Comparison of ENCODE assay signal across 24 cellular contexts in the genomic region with DNA sequence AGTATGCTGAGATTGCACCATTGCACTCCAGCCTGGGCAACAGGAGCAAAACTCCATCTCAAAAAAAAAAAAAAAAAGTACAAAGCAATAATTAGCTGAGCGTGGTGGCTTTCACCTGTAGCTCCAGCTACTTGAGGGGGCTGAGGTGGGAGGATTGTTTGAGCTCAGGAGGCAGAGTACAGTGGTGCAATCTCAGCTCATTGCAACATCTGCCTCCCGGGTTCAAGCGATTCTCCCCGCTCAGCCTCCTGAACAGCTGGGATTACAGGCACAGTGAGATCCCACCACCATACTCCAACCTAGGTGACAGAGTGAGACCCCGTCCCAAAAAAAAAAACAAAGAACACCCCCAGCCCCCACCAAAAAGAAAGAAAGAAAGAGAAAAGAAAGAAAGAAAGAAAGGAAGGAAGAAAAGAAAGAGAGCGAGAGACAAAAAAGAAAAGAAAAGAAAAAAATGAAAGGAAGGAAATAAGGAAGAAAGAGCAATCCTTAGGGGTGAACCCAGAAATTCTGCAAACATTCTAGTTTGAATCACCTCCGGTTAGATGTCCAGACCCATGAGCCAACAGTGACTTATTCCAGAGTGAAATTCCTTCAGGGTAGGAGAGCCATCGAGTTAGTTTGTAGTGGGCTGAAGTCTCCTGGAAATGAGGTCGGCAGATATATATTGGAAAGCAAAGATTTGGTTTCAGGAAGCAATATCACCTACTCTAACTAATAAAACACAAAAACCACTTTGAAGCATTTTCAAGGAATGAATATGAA. TPM values are rescaled to one million over a fixed set of nuclear protein-coding genes. Genes with fewer than 3 reads are reported as not detected.
DNase-seq lines count a peak whose midpoint lies in the region; ATAC-seq, FAIRE-seq and TF ChIP-seq lines count a peak whose summit lies in the region.
"Had no signal": no experiment of that assay in that cellular context is flagged by ENCODE, and none has a peak within 500 bp of the region (broad histone marks: within the 10 kb centered on the region; RNA-seq: fewer than 3 reads in every experiment).

No MANE protein-coding gene starts in this region.

- H4K8ac ChIP-seq in IMR-90 (ENCODE audit: low read depth in 2 of 2, low read length in 2 of 2), result peak overlapping the region; percentile 38 to 79; a peak in 3 of 4 replicates

- peak overlapping the region; percentile 54; the same call in 1 of the 2 replicates for H2BK20ac ChIP-seq in IMR-90 (ENCODE audit: low read depth, low read length)

- dilution Hi-C loops in IMR-90 (cut with HindIII; ENCODE audit: low sequenced_read_pairs, unreplicated experiment), result no loop called here

- H4K91ac ChIP-seq in IMR-90 (ENCODE audit: insufficient read depth, low read depth, low read length), result no peak overlapping the region; the same call in 1 of the 2 replicates

- CTCF ChIA-PET in Caco-2 (lab: Charles Lee) (interaction anchor here (1.9 kb wide), 1 partner anchor 96 kb away, joined by 5 read pairs; no protein-coding TSS in a partner anchor), IMR-90 (lab: Yijun Ruan, JAX) (interaction anchor here (0.6 to 1.3 kb wide), 3 partner anchors 55 to 795 kb away, joined by 3 to 6 read pairs (median 4); no protein-coding TSS in a partner anchor)

- H2AK9ac ChIP-seq in IMR-90 (replicated peaks; ENCODE audit: low read depth, low read length, poor library complexity), result no peak overlapping the region

- H4K5ac ChIP-seq in IMR-90 (ENCODE audit: low read depth, low read length), result peak overlapping the region; percentile 92

- H2BK15ac ChIP-seq in IMR-90 (ENCODE audit: low read depth, low read length), result peak overlapping the region; percentile 96; the same call in 1 of the 3 replicates

- intact Hi-C loops in Caco-2 (cut with micrococcal nuclease; ENCODE audit: unreplicated experiment) (no loop called here), IMR-90 (cut with micrococcal nuclease) (no loop called here)
- intact Hi-C loops in activated T-helper 1 cell treated with anti-CD3 and anti-CD28 coated beads, Interleukin-12 subunit alpha, Interleukin-12 subunit beta, Interleukin-2, Interleukin-4 antibody, amounts not matched to agents 30 ng/mL and 10 ng/mL and 1 ng/mL, durations not matched to agents 14 hours and 24 hours and 36 hours (cut with micrococcal nuclease), result no loop called here

- no peak for FAIRE-seq in bronchial epithelial cell (lab: Jason Lieb, UNC)
- FAIRE-seq: frontal cortex, kidney had no signal

- peaks cover 0 to 10% of the 10 kb centered on the region in 2 experiments; a peak in 1 of 4 replicates for H3K79me1 ChIP-seq in IMR-90 (ENCODE audit: low read depth in 1 of 2, low read length in 2 of 2)

- H3K4me3 Mint-ChIP-seq in Caco-2 (ENCODE audit: unreplicated experiment), result no peak overlapping the region
- no peak overlapping the region for H3K4me3 Mint-ChIP-seq in mesothelial cell of epicardium
- H3K4me3 Mint-ChIP-seq in activated T-helper 1 cell treated with anti-CD3 and anti-CD28 coated beads, Interleukin-12 subunit alpha, Interleukin-12 subunit beta, Interleukin-2, Interleukin-4 antibody, amounts not matched to agents 30 ng/mL and 10 ng/mL and 1 ng/mL, durations not matched to agents 14 hours and 24 hours and 36 hours, result no peak overlapping the region
- H3K4me3 Mint-ChIP-seq: activated CD4-positive, alpha-beta memory T cell treated with anti-CD3 and anti-CD28 coated beads, Interleukin-2, amount 10 ng/mL, durations not matched to agents 7 days and 5 days; neural progenitor cell; T-helper 17 cell had no signal

- no peak overlapping the region for H3K9ac ChIP-seq in IMR-90 (ENCODE audit: low read depth, low read length)
- H3K9ac ChIP-seq: neural progenitor cell had no signal

- peak overlapping the region; percentile 76 for H3K14ac ChIP-seq in IMR-90 (replicated peaks; ENCODE audit: low read depth, low read length)

- H3K27ac ChIP-seq in IMR-90 (ENCODE audit: insufficient read depth, low read length), result no peak overlapping the region; the same call in 1 of the 2 replicates
- H3K27ac ChIP-seq: coronary artery, neural progenitor cell, SJSA1, suprapubic skin had no signal

- POLR2A ChIA-PET in Caco-2 (lab: Charles Lee) (interaction anchor here (0.7 kb wide), 1 partner anchor 56 kb away, joined by 4 read pairs; no protein-coding TSS in a partner anchor), IMR-90 (lab: Charles Lee; ENCODE audit: unreplicated experiment) (interaction anchor here (0.7 kb wide), 2 partner anchors 18 to 95 kb away, joined by 4 to 11 read pairs; no protein-coding TSS in a partner anchor)

- BruUV-seq in Caco-2 (replicated peaks; lab: Mats Ljungman, UMichigan) (no TSS peak), IMR-90 (replicated peaks; lab: Mats Ljungman, UMichigan) (no TSS peak)

- DNase-seq in Caco-2, result no peak
- DNase-seq in IMR-90, result peak; percentile 36
- peak; percentile 51 for DNase-seq in bronchial epithelial cell (ENCODE audit: low read depth)
- no peak for DNase-seq in mesothelial cell of epicardium (ENCODE audit: low spot score in 2 of 2, unreplicated experiment in 2 of 2)
- no peak for DNase-seq in activated T-helper 1 cell treated with anti-CD3 and anti-CD28 coated beads, Interleukin-12 subunit alpha, Interleukin-12 subunit beta, Interleukin-2, Interleukin-4 antibody, amounts not matched to agents 30 ng/mL and 10 ng/mL and 1 ng/mL, durations not matched to agents 14 hours and 24 hours and 36 hours (ENCODE audit: low spot score)
- DNase-seq in SIG-M5 treated with dmso at 0.1 percent for 504 hours (lab: John Stamatoyannopoulos, UW; ENCODE audit: unreplicated experiment), result no peak
- DNase-seq in dedifferentiated amniotic fluid mesenchymal stem cell (ENCODE audit: extremely low spot score), result no peak
- no peak for DNase-seq in T-helper 2 cell
- DNase-seq: activated CD4-positive, alpha-beta memory T cell treated with anti-CD3 and anti-CD28 coated beads, Interleukin-2, amount 10 ng/mL, durations not matched to agents 7 days and 5 days; activated T-cell treated with anti-CD3 and anti-CD28 coated beads, Interleukin-2, amount 50 U/mL, for 1 hour; CD4-positive, CD25-positive, alpha-beta regulatory T cell; kidney; NCI-H2107; NCI-H526 treated with DMSO at 0.1 percent for 48 hours; retina; stimulated activated CD4-positive, alpha-beta T cell treated with anti-CD3 and anti-CD28 coated beads, Interleukin-12 subunit alpha, Interleukin-12 subunit beta, amount 100 ng/mL, for 4 hours; T-helper 17 cell had no signal

- no CpG with 5 or more reads among the region's 9 CpGs for WGBS in IMR-90 (ENCODE audit: extremely low coverage in 2 of 2, insufficient read length in 1 of 2), 2 experiments

- H3K27me3 ChIP-seq in Caco-2 (replicated peaks; ENCODE audit: control insufficient read depth, insufficient read depth, low read length), result no peaks in the 10 kb centered on the region
- no peaks in the 10 kb centered on the region for H3K27me3 ChIP-seq in IMR-90 (ENCODE audit: control insufficient read depth, insufficient read depth, low read length)
- no peaks in the 10 kb centered on the region for H3K27me3 ChIP-seq in bronchial epithelial cell (ENCODE audit: control insufficient read depth, insufficient read depth, low read length)
- H3K27me3 ChIP-seq: neural progenitor cell, SJSA1 had no signal

- no peak for TF ChIP-seq RAD21 in IMR-90 (IDR thresholded peaks at IDR 0.05; ENCODE audit: low read length)

- peaks cover 7% of the 10 kb centered on the region for H3K9me1 ChIP-seq in IMR-90 (ENCODE audit: insufficient read depth, low read length)

- H3K9me3 ChIP-seq in Caco-2 (no peaks in the 10 kb centered on the region), IMR-90 (ENCODE audit: control insufficient read depth, insufficient read depth, low read length) (no peaks in the 10 kb centered on the region)
- H3K9me3 ChIP-seq: SJSA1, suprapubic skin had no signal

- H2AK5ac ChIP-seq in IMR-90 (ENCODE audit: low read depth, low read length), result peak overlapping the region; percentile 78; the same call in 1 of the 2 replicates

- peaks cover 16% of the 10 kb centered on the region for H3K4me1 Mint-ChIP-seq in Caco-2 (ENCODE audit: low read depth, unreplicated experiment)
- peaks cover 39% of the 10 kb centered on the region for H3K4me1 Mint-ChIP-seq in mesothelial cell of epicardium
- peaks cover 15% of the 10 kb centered on the region for H3K4me1 Mint-ChIP-seq in activated T-helper 1 cell treated with anti-CD3 and anti-CD28 coated beads, Interleukin-12 subunit alpha, Interleukin-12 subunit beta, Interleukin-2, Interleukin-4 antibody, amounts not matched to agents 30 ng/mL and 10 ng/mL and 1 ng/mL, durations not matched to agents 14 hours and 24 hours and 36 hours (ENCODE audit: low read depth)

- H3K23ac ChIP-seq in IMR-90 (ENCODE audit: low read depth, low read length), result peak overlapping the region; percentile 87; the same call in 1 of the 2 replicates

- H3K36me3 ChIP-seq in Caco-2 (ENCODE audit: control insufficient read depth, insufficient read depth, low read length) (no peaks in the 10 kb centered on the region), IMR-90 (ENCODE audit: control insufficient read depth, insufficient read depth, low read length) (no peaks in the 10 kb centered on the region), bronchial epithelial cell (ENCODE audit: control insufficient read depth, insufficient read depth, low read length) (no peaks in the 10 kb centered on the region)
- H3K36me3 ChIP-seq: neural progenitor cell, SJSA1, suprapubic skin had no signal

- no peak for TF ChIP-seq POLR2A in IMR-90 (IDR thresholded peaks at IDR 0.05; ENCODE audit: low read depth, low read length)

- peak overlapping the region; percentile 2 for H3K27ac Mint-ChIP-seq in Caco-2 (ENCODE audit: unreplicated experiment)
- H3K27ac Mint-ChIP-seq in mesothelial cell of epicardium, result peak overlapping the region; percentile 59
- no peak overlapping the region for H3K27ac Mint-ChIP-seq in activated T-helper 1 cell treated with anti-CD3 and anti-CD28 coated beads, Interleukin-12 subunit alpha, Interleukin-12 subunit beta, Interleukin-2, Interleukin-4 antibody, amounts not matched to agents 30 ng/mL and 10 ng/mL and 1 ng/mL, durations not matched to agents 14 hours and 24 hours and 36 hours
- H3K27ac Mint-ChIP-seq: activated CD4-positive, alpha-beta memory T cell treated with anti-CD3 and anti-CD28 coated beads, Interleukin-2, amount 10 ng/mL, durations not matched to agents 7 days and 5 days; activated naive CD4-positive, alpha-beta T cell treated with anti-CD3 and anti-CD28 coated beads, Interleukin-2, amount 50 U/mL, for 72 hours; CD4-positive, CD25-positive, alpha-beta regulatory T cell; neural progenitor cell; T-helper 17 cell had no signal

- H2AFZ ChIP-seq in IMR-90 (replicated peaks; ENCODE audit: low read length, poor library complexity), result peak overlapping the region; percentile 67
- H2AFZ ChIP-seq: neural progenitor cell had no signal

- peak overlapping the region; percentile 70; the same call in 1 of the 2 replicates for H3K4ac ChIP-seq in IMR-90 (ENCODE audit: low read depth, low read length)

- H3K4me1 ChIP-seq in Caco-2, result peaks cover 31% of the 10 kb centered on the region
- peaks cover 25% of the 10 kb centered on the region for H3K4me1 ChIP-seq in IMR-90 (ENCODE audit: control insufficient read depth, insufficient read depth, low read length)

- no peak overlapping the region for H3K56ac ChIP-seq in IMR-90 (ENCODE audit: extremely low read depth, insufficient read depth, low read length)

- in situ Hi-C loops in IMR-90 (cut with MboI; ENCODE audit: low sequenced_read_pairs), result no loop called here

- no peak; the same call in 1 of the 2 replicates for ATAC-seq in IMR-90 (ENCODE audit: low read depth)
- ATAC-seq: activated naive CD4-positive, alpha-beta T cell treated with anti-CD3 and anti-CD28 coated beads, Interleukin-2, amount 50 U/mL, for 72 hours; T-helper 17 cell had no signal

- H2BK5ac ChIP-seq in IMR-90 (ENCODE audit: low read depth, low read length, poor library complexity, severe bottlenecking), result peak overlapping the region; percentile 77

- H2BK120ac ChIP-seq in IMR-90 (ENCODE audit: low read depth, low read length), result peak overlapping the region; percentile 80; the same call in 1 of the 2 replicates

- H4K20me1 ChIP-seq in IMR-90 (ENCODE audit: insufficient read depth, low read length), result no peaks in the 10 kb centered on the region

- H3K36me3 Mint-ChIP-seq in Caco-2 (ENCODE audit: insufficient read depth, unreplicated experiment) (no peaks in the 10 kb centered on the region), mesothelial cell of epicardium (no peaks in the 10 kb centered on the region)
- no peaks in the 10 kb centered on the region for H3K36me3 Mint-ChIP-seq in activated T-helper 1 cell treated with anti-CD3 and anti-CD28 coated beads, Interleukin-12 subunit alpha, Interleukin-12 subunit beta, Interleukin-2, Interleukin-4 antibody, amounts not matched to agents 30 ng/mL and 10 ng/mL and 1 ng/mL, durations not matched to agents 14 hours and 24 hours and 36 hours (ENCODE audit: low read depth)
- H3K36me3 Mint-ChIP-seq: activated naive CD4-positive, alpha-beta T cell treated with anti-CD3 and anti-CD28 coated beads, Interleukin-2, amount 50 U/mL, for 72 hours; CD4-positive, CD25-positive, alpha-beta regulatory T cell; neural progenitor cell had no signal

- H3K4me3 ChIP-seq in Caco-2 (ENCODE audit: low read depth, low read length), result no peak overlapping the region
- no peak overlapping the region for H3K4me3 ChIP-seq in IMR-90 (ENCODE audit: insufficient read depth, low read depth, low read length)
- no peak overlapping the region for H3K4me3 ChIP-seq in bronchial epithelial cell (ENCODE audit: low read depth, low read length)
- H3K4me3 ChIP-seq: coronary artery, neural progenitor cell, SJSA1, suprapubic skin had no signal

- H3K4me2 ChIP-seq in IMR-90 (ENCODE audit: low read depth, low read length), result peak overlapping the region; percentile 56
- H3K4me2 ChIP-seq: neural progenitor cell had no signal

- H3K9me3 Mint-ChIP-seq in Caco-2 (ENCODE audit: unreplicated experiment) (no peaks in the 10 kb centered on the region), mesothelial cell of epicardium (no peaks in the 10 kb centered on the region)
- H3K9me3 Mint-ChIP-seq in activated T-helper 1 cell treated with anti-CD3 and anti-CD28 coated beads, Interleukin-12 subunit alpha, Interleukin-12 subunit beta, Interleukin-2, Interleukin-4 antibody, amounts not matched to agents 30 ng/mL and 10 ng/mL and 1 ng/mL, durations not matched to agents 14 hours and 24 hours and 36 hours, result no peaks in the 10 kb centered on the region
- H3K9me3 Mint-ChIP-seq: activated CD4-positive, alpha-beta memory T cell treated with anti-CD3 and anti-CD28 coated beads, Interleukin-2, amount 10 ng/mL, durations not matched to agents 7 days and 5 days; activated naive CD4-positive, alpha-beta T cell treated with anti-CD3 and anti-CD28 coated beads, Interleukin-2, amount 50 U/mL, for 72 hours; neural progenitor cell had no signal

- no peaks in the 10 kb centered on the region for H3K27me3 Mint-ChIP-seq in Caco-2 (ENCODE audit: insufficient read depth, unreplicated experiment)
- peaks cover 14% of the 10 kb centered on the region for H3K27me3 Mint-ChIP-seq in mesothelial cell of epicardium (ENCODE audit: low read depth)
- peaks cover 39% of the 10 kb centered on the region for H3K27me3 Mint-ChIP-seq in activated T-helper 1 cell treated with anti-CD3 and anti-CD28 coated beads, Interleukin-12 subunit alpha, Interleukin-12 subunit beta, Interleukin-2, Interleukin-4 antibody, amounts not matched to agents 30 ng/mL and 10 ng/mL and 1 ng/mL, durations not matched to agents 14 hours and 24 hours and 36 hours (ENCODE audit: insufficient read depth)

- no peak for TF ChIP-seq CTCF in Caco-2 (IDR thresholded peaks at IDR 0.05; ENCODE audit: insufficient read depth in 1 of 2, low read depth in 1 of 2, low read length in 1 of 2, severe bottlenecking in 1 of 2, unreplicated experiment in 1 of 2)
- no peak for TF ChIP-seq CTCF in IMR-90 (conservative IDR thresholded peaks at IDR 0.05; ENCODE audit: low read depth, low read length)
- TF ChIP-seq CTCF in bronchial epithelial cell (IDR thresholded peaks at IDR 0.05; ENCODE audit: insufficient read depth, low read length, severe bottlenecking), result no peak
- TF ChIP-seq CTCF in mesothelial cell of epicardium (IDR thresholded peaks at IDR 0.05; ENCODE audit: unreplicated experiment), result no peak

- H3K18ac ChIP-seq in IMR-90 (ENCODE audit: low read depth, low read length), result peak overlapping the region; percentile 85

RNA-seq across cellular contexts. Expression of a gene that starts 3.2 kb away (rescaled TPM):
- 0.18 and 0.67 TPM in 2 replicates for total RNA-seq in Caco-2 (2022)
- total RNA-seq in IMR-90 (2012; rRNA removed), result 0.28 and 0.54 TPM in 2 replicates
- polyA plus RNA-seq in IMR-90 (2012; rRNA removed), result 1.7 TPM in 2 replicates
- 0.28 and 0.71 TPM in 2 replicates for polyA plus RNA-seq in IMR-90 (2012; cell fraction: cytosol; rRNA removed)
- 11.7 and 15.4 TPM in 2 replicates for polyA plus RNA-seq in IMR-90 (2012; cell fraction: nucleus; rRNA removed; ENCODE audit: low replicate concordance)
- under 0.01 and 0.53 TPM in 2 replicates for total RNA-seq in bronchial epithelial cell
- 18.8 to 20.0 TPM (median 19.2 TPM) in 3 replicates for total RNA-seq in mesothelial cell of epicardium
- not detected in 2 replicates for total RNA-seq in activated T-helper 1 cell treated with anti-CD3 and anti-CD28 coated beads, Interleukin-12 subunit alpha, Interleukin-12 subunit beta, Interleukin-2, Interleukin-4 antibody, amounts not matched to agents 30 ng/mL and 10 ng/mL and 1 ng/mL, durations not matched to agents 14 hours and 24 hours and 36 hours
- total RNA-seq: activated CD4-positive, alpha-beta memory T cell treated with anti-CD3 and anti-CD28 coated beads, Interleukin-2, amount 10 ng/mL, durations not matched to agents 7 days and 5 days; LHCN-M2 had no signal

RNA-seq across cellular contexts. Expression of a gene that starts 36.8 kb away (rescaled TPM):
- total RNA-seq in Caco-2 (2022) (153 and 156 TPM in 2 replicates), IMR-90 (2012; rRNA removed) (0.90 and 1.4 TPM in 2 replicates), bronchial epithelial cell (8.2 and 12.4 TPM in 2 replicates), mesothelial cell of epicardium (52.2 to 59.5 TPM (median 53.0 TPM) in 3 replicates)
- 0.14 and 0.17 TPM in 2 replicates for polyA plus RNA-seq in IMR-90 (2012; rRNA removed)
- 0.05 and 0.08 TPM in 2 replicates for polyA plus RNA-seq in IMR-90 (2012; cell fraction: cytosol; rRNA removed)
- polyA plus RNA-seq in IMR-90 (2012; cell fraction: nucleus; rRNA removed; ENCODE audit: low replicate concordance), result 0.07 and 0.25 TPM in 2 replicates
- 6.3 and 7.1 TPM in 2 replicates for total RNA-seq in activated T-helper 1 cell treated with anti-CD3 and anti-CD28 coated beads, Interleukin-12 subunit alpha, Interleukin-12 subunit beta, Interleukin-2, Interleukin-4 antibody, amounts not matched to agents 30 ng/mL and 10 ng/mL and 1 ng/mL, durations not matched to agents 14 hours and 24 hours and 36 hours

Comparison
In these comparisons a context has a peak if more than half of its experiments do, and no peak if none do; other contexts are left out.
1. DNase-seq: peak in IMR-90 (single experiment) and bronchial epithelial cell (single experiment); none in Caco-2 (0 of 2), mesothelial cell of epicardium (0 of 2), activated T-helper 1 cell treated with anti-CD3 and anti-CD28 coated beads, Interleukin-12 subunit alpha, Interleukin-12 subunit beta, Interleukin-2, Interleukin-4 antibody, amounts not matched to agents 30 ng/mL and 10 ng/mL and 1 ng/mL, durations not matched to agents 14 hours and 24 hours and 36 hours (single experiment), SIG-M5 treated with dmso at 0.1 percent for 504 hours (single experiment), dedifferentiated amniotic fluid mesenchymal stem cell (single experiment) and T-helper 2 cell (0 of 5).
2. RNA of a gene that starts 3.2 kb away (total RNA-seq): 18.8 to 20.0 TPM in mesothelial cell of epicardium; 0.28 to 0.54 TPM in IMR-90, under 0.01 to 0.53 TPM in bronchial epithelial cell, 0.18 to 0.67 TPM in Caco-2 and not detected in activated T-helper 1 cell treated with anti-CD3 and anti-CD28 coated beads, Interleukin-12 subunit alpha, Interleukin-12 subunit beta, Interleukin-2, Interleukin-4 antibody, amounts not matched to agents 30 ng/mL and 10 ng/mL and 1 ng/mL, durations not matched to agents 14 hours and 24 hours and 36 hours; every median in the first group is over 10 times any median in the second.